ENCODE assay signal across 7 cellular contexts in genomic region chr13:33125821-33126570, GRCh38.
DNase-seq lines count a peak whose midpoint lies in the region; ATAC-seq and TF ChIP-seq lines count a peak whose summit lies in the region.

No MANE protein-coding gene starts in this region.

- H3K27me3 Mint-ChIP-seq in chondrocyte (ENCODE audit: low read depth): no peaks in the 10 kb centered on the region

- peaks cover 44 to 71% of the 10 kb centered on the region in 2 experiments for H3K79me1 ChIP-seq in IMR-90 (ENCODE audit: low read depth in 1 of 2, low read length in 2 of 2)

- H4K20me1 ChIP-seq in IMR-90 (ENCODE audit: insufficient read depth, low read length): peaks cover 13% of the 10 kb centered on the region

- dilution Hi-C loops in IMR-90 (cut with HindIII; ENCODE audit: low sequenced_read_pairs, unreplicated experiment): no loop called here

- H4K8ac ChIP-seq in IMR-90 (ENCODE audit: low read depth in 2 of 2, low read length in 2 of 2): peak overlapping the region in 1 of 2 experiments; percentile 59; a peak in 2 of 4 replicates

- intact Hi-C loops in IMR-90 (cut with micrococcal nuclease): loop anchor here (5.0 to 10.0 kb wide), 3 partner anchors 161 to 599 kb away; partner anchors contain the start of gene STARD13

- peak overlapping the region; percentile 84 for H2BK5ac ChIP-seq in IMR-90 (ENCODE audit: low read depth, low read length, poor library complexity, severe bottlenecking)

- H3K9me1 ChIP-seq in IMR-90 (ENCODE audit: insufficient read depth, low read length): peaks cover 32% of the 10 kb centered on the region

- H3K9me3 Mint-ChIP-seq in chondrocyte (ENCODE audit: low read depth): no peaks in the 10 kb centered on the region

- H3K27me3 ChIP-seq in IMR-90 (ENCODE audit: control insufficient read depth, insufficient read depth, low read length) (no peaks in the 10 kb centered on the region), liver (ENCODE audit: control insufficient read depth in 4 of 4, insufficient read depth in 4 of 4, low read length in 3 of 4) (no peaks in the 10 kb centered on the region)

- peaks cover 49% of the 10 kb centered on the region for H3K4me1 Mint-ChIP-seq in chondrocyte (ENCODE audit: low read depth)

- H3K9ac ChIP-seq in IMR-90 (ENCODE audit: low read depth, low read length) (no peak overlapping the region), liver (ENCODE audit: low read depth in 1 of 2, low read length in 2 of 2) (no peak overlapping the region)

- peak overlapping the region; percentile 3 for H4K5ac ChIP-seq in IMR-90 (ENCODE audit: low read depth, low read length)

- peaks cover 29% of the 10 kb centered on the region for H3K36me3 Mint-ChIP-seq in chondrocyte (ENCODE audit: low read depth)

- CTCF ChIA-PET in IMR-90 (lab: Yijun Ruan, JAX): interaction anchor here (0.7 to 1.1 kb wide), 2 partner anchors 323 to 457 kb away, joined by 3 read pairs; no protein-coding TSS in a partner anchor

- no peak for TF ChIP-seq POLR2A in IMR-90 (IDR thresholded peaks at IDR 0.05; ENCODE audit: low read depth, low read length)

- H3K14ac ChIP-seq in IMR-90 (replicated peaks; ENCODE audit: low read depth, low read length): peak overlapping the region; percentile 53

- peak overlapping the region; percentile 79 for H4K91ac ChIP-seq in IMR-90 (ENCODE audit: insufficient read depth, low read depth, low read length)

- ATAC-seq in IMR-90 (ENCODE audit: low read depth) (peak; percentile 85), HG02610 (IDR thresholded peaks at IDR 0.05; ENCODE audit: unreplicated experiment) (no peak), HG02884 (IDR thresholded peaks at IDR 0.05; ENCODE audit: unreplicated experiment) (no peak), HG03354 (IDR thresholded peaks at IDR 0.05; ENCODE audit: poor library complexity, severe bottlenecking, unreplicated experiment) (no peak)

- H3K27ac ChIP-seq in IMR-90 (ENCODE audit: insufficient read depth, low read length): peak overlapping the region; percentile 80
- peak overlapping the region; percentile 79 to 93 for H3K27ac ChIP-seq in liver (ENCODE audit: low read depth in 1 of 2, low read length in 2 of 2)
- peak overlapping the region; percentile 13 for H3K27ac ChIP-seq in urinary bladder (ENCODE audit: low read depth)

- H3K23ac ChIP-seq in IMR-90 (ENCODE audit: low read depth, low read length): peak overlapping the region; percentile 53

- H3K27ac Mint-ChIP-seq in chondrocyte (ENCODE audit: unreplicated experiment): peak overlapping the region; percentile 91

- peak overlapping the region; percentile 88 for H2BK120ac ChIP-seq in IMR-90 (ENCODE audit: low read depth, low read length)

- H2BK15ac ChIP-seq in IMR-90 (ENCODE audit: low read depth, low read length): peak overlapping the region; percentile 8; the same call in 1 of the 3 replicates

- H3K18ac ChIP-seq in IMR-90 (ENCODE audit: low read depth, low read length): peak overlapping the region; percentile 39

- TF ChIP-seq CTCF in IMR-90 (conservative IDR thresholded peaks at IDR 0.05; ENCODE audit: low read depth, low read length): no peak
- no peak for TF ChIP-seq CTCF in chondrocyte (IDR thresholded peaks at IDR 0.05)
- TF ChIP-seq CTCF in liver (IDR thresholded peaks at IDR 0.05; ENCODE audit: low read depth, low read length, missing input control): no peak

- 64% methylated on average over 4 of the region's 10 CpGs; no CpG with 5 or more reads in 1 of the 2 experiments for WGBS in IMR-90 (ENCODE audit: extremely low coverage in 2 of 2, insufficient read length in 1 of 2), 2 experiments
- 25% methylated on average over 10 of the region's 10 CpGs for WGBS in liver
- WGBS in urinary bladder: 22% methylated on average over 10 of the region's 10 CpGs

- H3K4me3 ChIP-seq in IMR-90 (ENCODE audit: insufficient read depth, low read depth, low read length) (no peak overlapping the region), liver (ENCODE audit: low read depth in 1 of 3, low read length in 3 of 3) (no peak overlapping the region), urinary bladder (ENCODE audit: low read depth, low read length) (no peak overlapping the region)

- H2AFZ ChIP-seq in IMR-90 (replicated peaks; ENCODE audit: low read length, poor library complexity): peak overlapping the region; percentile 5

- POLR2A ChIA-PET in IMR-90 (lab: Charles Lee; ENCODE audit: unreplicated experiment): no interaction called here

- peak overlapping the region; percentile 88 for H3K4ac ChIP-seq in IMR-90 (ENCODE audit: low read depth, low read length)

- in situ Hi-C loops in IMR-90 (cut with MboI; ENCODE audit: low sequenced_read_pairs): no loop called here

- peak overlapping the region; percentile 77 for H2BK20ac ChIP-seq in IMR-90 (ENCODE audit: low read depth, low read length)

- peak overlapping the region; percentile 5; the same call in 1 of the 2 replicates for H3K56ac ChIP-seq in IMR-90 (ENCODE audit: extremely low read depth, insufficient read depth, low read length)

- BruUV-seq in IMR-90 (replicated peaks; lab: Mats Ljungman, UMichigan): no TSS peak

- peak; percentile 9; the same call in 1 of the 2 replicates for TF ChIP-seq RAD21 in IMR-90 (IDR thresholded peaks at IDR 0.05; ENCODE audit: low read length)
- TF ChIP-seq RAD21 in liver (IDR thresholded peaks at IDR 0.05): peak; percentile 58 to 62

- H3K4me1 ChIP-seq in IMR-90 (ENCODE audit: control insufficient read depth, insufficient read depth, low read length) (peaks cover 30% of the 10 kb centered on the region), liver (ENCODE audit: control insufficient read depth in 4 of 4, insufficient read depth in 4 of 4, low read length in 3 of 4) (peaks cover 9 to 29% (median 21%) of the 10 kb centered on the region in 4 donors), urinary bladder (ENCODE audit: insufficient read depth) (no peaks in the 10 kb centered on the region)

- DNase-seq in IMR-90 (peak; percentile 97), chondrocyte (ENCODE audit: low spot score) (no peak)

- peak overlapping the region; percentile 15 for H3K4me2 ChIP-seq in IMR-90 (ENCODE audit: low read depth, low read length)

- H2AK5ac ChIP-seq in IMR-90 (ENCODE audit: low read depth, low read length): peak overlapping the region; percentile 75; the same call in 1 of the 2 replicates

- no peaks in the 10 kb centered on the region for H3K9me3 ChIP-seq in IMR-90 (ENCODE audit: control insufficient read depth, insufficient read depth, low read length)
- no peaks in the 10 kb centered on the region for H3K9me3 ChIP-seq in liver (ENCODE audit: control insufficient read depth in 4 of 4, low read length in 3 of 4)

- no peak overlapping the region for H2AK9ac ChIP-seq in IMR-90 (replicated peaks; ENCODE audit: low read depth, low read length, poor library complexity)

- no peak overlapping the region for H3K4me3 Mint-ChIP-seq in chondrocyte (ENCODE audit: unreplicated experiment)

- H3K36me3 ChIP-seq in IMR-90 (ENCODE audit: control insufficient read depth, insufficient read depth, low read length): peaks cover 50% of the 10 kb centered on the region
- peaks cover 0 to 7% (median 2%) of the 10 kb centered on the region in 4 donors for H3K36me3 ChIP-seq in liver (ENCODE audit: control insufficient read depth in 4 of 4, insufficient read depth in 3 of 4, low read depth in 1 of 4, low read length in 3 of 4)
- H3K36me3 ChIP-seq in urinary bladder (ENCODE audit: insufficient read depth): no peaks in the 10 kb centered on the region

TF ChIP-seq in IMR-90, 13 proteins besides CTCF, POLR2A, EP300 and RAD21 (continues in another document):
- TF ChIP-seq FOS (IDR thresholded peaks at IDR 0.05; ENCODE audit: low read depth, low read length): peak; percentile 94
- no peak; the same call in 1 of the 2 replicates for TF ChIP-seq MXI1 (IDR thresholded peaks at IDR 0.05; ENCODE audit: borderline replicate concordance, low read depth, low read length)
- peak; percentile 87 for TF ChIP-seq RCOR1 (IDR thresholded peaks at IDR 0.05; ENCODE audit: insufficient replicate concordance, low read length)
- TF ChIP-seq MAFK (IDR thresholded peaks at IDR 0.05; ENCODE audit: low read depth, low read length): no peak
- no peak for TF ChIP-seq SMC3 (IDR thresholded peaks at IDR 0.05; ENCODE audit: low read depth, low read length)
- no peak for TF ChIP-seq ELK1 (IDR thresholded peaks at IDR 0.05; ENCODE audit: borderline replicate concordance, low read depth, low read length)
- peak; percentile 15; the same call in 1 of the 2 replicates for TF ChIP-seq CEBPB (IDR thresholded peaks at IDR 0.05; ENCODE audit: low read depth, low read length)
- TF ChIP-seq BHLHE40 (IDR thresholded peaks at IDR 0.05; ENCODE audit: low read depth, low read length): peak; percentile 68; the same call in 1 of the 2 replicates

TF ChIP-seq in liver, 16 proteins besides CTCF, POLR2A, EP300 and RAD21 (continues in another document):
- TF ChIP-seq FOXA2 (IDR thresholded peaks at IDR 0.05) (no peak), HNF4G (IDR thresholded peaks at IDR 0.05) (peak; percentile 95), NR2F2 (IDR thresholded peaks at IDR 0.05) (peak; percentile 99), YY1 (IDR thresholded peaks at IDR 0.05) (peak; percentile 62), ATF3 (IDR thresholded peaks at IDR 0.05) (peak; percentile 66), MAX (IDR thresholded peaks at IDR 0.05) (peak; percentile 85), ZBTB33 (IDR thresholded peaks at IDR 0.05) (peak; percentile 72), EGR1 (IDR thresholded peaks at IDR 0.05; ENCODE audit: low read depth in 2 of 2) (peak in 1 of 2 donors; percentile 39), RXRA (IDR thresholded peaks at IDR 0.05) (peak; percentile 97)

Comparison
In these comparisons a context has a peak if more than half of its experiments do, and no peak if none do; other contexts are left out.
1. H3K27ac ChIP-seq: peak in every context shown above with its lines; median percentile 86 in liver; 80 in IMR-90; 13 in urinary bladder.